ENCODE assay signal across 24 cellular contexts in the genomic region with DNA sequence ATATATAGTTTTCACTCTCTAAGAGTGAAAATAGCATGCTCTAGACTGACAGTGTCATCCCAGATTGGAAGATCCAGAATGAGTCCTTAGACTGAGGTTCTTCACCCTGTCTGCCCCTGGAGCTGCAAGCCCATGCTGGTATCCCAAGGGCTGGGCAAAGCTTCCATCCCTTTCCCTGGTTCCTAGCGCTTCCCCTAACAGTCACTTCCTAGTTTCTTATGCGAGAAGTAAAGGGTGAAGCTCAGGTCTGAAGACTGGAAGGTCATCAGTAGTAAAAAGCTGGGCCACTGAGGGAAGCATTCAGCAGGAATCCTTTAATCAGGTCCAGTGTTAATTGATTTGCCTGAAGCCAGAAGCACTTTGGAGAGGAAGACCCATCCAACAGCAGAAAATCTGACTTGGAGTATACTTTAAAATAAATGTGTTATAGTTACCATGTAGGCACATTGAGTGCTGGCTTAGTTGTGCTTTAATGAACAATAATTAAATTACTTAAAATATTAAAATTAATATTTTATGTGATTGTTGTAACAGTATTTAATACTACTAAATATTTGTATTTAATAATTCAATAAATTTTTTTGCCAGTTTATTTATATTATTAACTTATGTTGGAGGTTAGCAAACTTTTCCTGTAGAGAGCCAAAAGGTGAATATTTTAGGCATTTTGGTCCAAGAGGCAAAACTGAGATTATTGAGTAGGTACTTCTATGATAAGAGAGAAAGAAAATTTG.
DNase-seq lines count a peak whose midpoint lies in the region; FAIRE-seq and TF ChIP-seq lines count a peak whose summit lies in the region.
"Had no signal": no experiment of that assay in that cellular context is flagged by ENCODE, and none has a peak within 500 bp of the region (broad histone marks: within the 10 kb centered on the region; RNA-seq: fewer than 3 reads in every experiment).

No MANE protein-coding gene starts in this region.

- H3K27ac ChIP-seq in coronary artery (no peak overlapping the region), neural progenitor cell (peak overlapping the region; percentile 89)
- H3K27ac ChIP-seq: RWPE1 had no signal

- no peak overlapping the region for H3K9ac ChIP-seq in neural progenitor cell

- H3K36me3 Mint-ChIP-seq in neural progenitor cell: peaks cover 29% of the 10 kb centered on the region
- H3K36me3 Mint-ChIP-seq: CD4-positive, CD25-positive, alpha-beta regulatory T cell; T-cell had no signal

- peaks cover 3% of the 10 kb centered on the region for H3K27me3 Mint-ChIP-seq in neural progenitor cell (ENCODE audit: insufficient read depth, low read depth)
- H3K27me3 Mint-ChIP-seq: CD4-positive, CD25-positive, alpha-beta regulatory T cell had no signal

- H4K20me1 ChIP-seq in neural progenitor cell (ENCODE audit: low read depth): peaks cover 26% of the 10 kb centered on the region

- TF ChIP-seq CTCF in coronary artery (IDR thresholded peaks at IDR 0.05) (no peak), neural progenitor cell (IDR thresholded peaks at IDR 0.05) (no peak)

- H3K79me2 ChIP-seq in neural progenitor cell (ENCODE audit: low read depth): peaks cover 37% of the 10 kb centered on the region

- intact Hi-C loops in posterior cingulate gyrus (cut with DNase I): no loop called here

- no peaks in the 10 kb centered on the region for H3K27me3 ChIP-seq in neural progenitor cell
- H3K27me3 ChIP-seq: BE2C had no signal

- peaks cover 4% of the 10 kb centered on the region for H3K9me3 Mint-ChIP-seq in neural progenitor cell
- H3K9me3 Mint-ChIP-seq: T-cell had no signal

- H3K36me3 ChIP-seq in neural progenitor cell: no peaks in the 10 kb centered on the region
- H3K36me3 ChIP-seq: BE2C had no signal

- H3K4me1 ChIP-seq in neural progenitor cell: peaks cover 44% of the 10 kb centered on the region
- H3K4me1 ChIP-seq: BE2C had no signal

- DNase-seq in GM19239 (ENCODE audit: insufficient read length, low spot score) (no peak), coronary artery (ENCODE audit: low spot score) (peak; percentile 9), neural progenitor cell (ENCODE audit: low spot score) (no peak), ureter (ENCODE audit: low spot score) (no peak), posterior cingulate gyrus (no peak), NK-92 (lab: John Stamatoyannopoulos, UW; ENCODE audit: unreplicated experiment) (no peak), AML-193 (lab: John Stamatoyannopoulos, UW) (no peak)
- DNase-seq: BE2C; CD4-positive, CD25-positive, alpha-beta regulatory T cell; DMS79; EL; GDM1; GOT3; HCEC 1CT; Kasumi-1; NCI-H1092 treated with DMSO at 0.1 percent for 48 hours; NCI-H1436 treated with DMSO at 0.1 percent for 48 hours; NCI-H1930; NCI-H446 treated with DMSO at 0.1 percent for 48 hours; SHP77; T-cell had no signal

- no peak overlapping the region for H3K27ac Mint-ChIP-seq in neural progenitor cell
- H3K27ac Mint-ChIP-seq: CD4-positive, CD25-positive, alpha-beta regulatory T cell; T-cell had no signal

- H3K4me1 Mint-ChIP-seq in neural progenitor cell: peaks cover 47% of the 10 kb centered on the region
- H3K4me1 Mint-ChIP-seq: CD4-positive, CD25-positive, alpha-beta regulatory T cell had no signal

- H3K4me3 ChIP-seq in coronary artery (no peak overlapping the region), neural progenitor cell (no peak overlapping the region)
- H3K4me3 ChIP-seq: GM12878 had no signal

- peak overlapping the region; percentile 29 for H3K4me2 ChIP-seq in neural progenitor cell

- peaks cover 35% of the 10 kb centered on the region for H3F3A ChIP-seq in neural progenitor cell (ENCODE audit: low read depth)

- FAIRE-seq in GM19239 (lab: Jason Lieb, UNC): peak; percentile 23
- FAIRE-seq: GM12878, HepG2 had no signal

- no peak overlapping the region for H3K4me3 Mint-ChIP-seq in neural progenitor cell
- H3K4me3 Mint-ChIP-seq: CD4-positive, CD25-positive, alpha-beta regulatory T cell; T-cell had no signal

- no peak overlapping the region for H2AFZ ChIP-seq in neural progenitor cell (replicated peaks)

- no peaks in the 10 kb centered on the region for H3K9me3 ChIP-seq in neural progenitor cell (ENCODE audit: low read depth)
- H3K9me3 ChIP-seq: BE2C had no signal
